Comparison of ENCODE assay signal across 13 cellular contexts in genomic region chr16:66846831-66847230, GRCh38. TPM values are rescaled to one million over a fixed set of nuclear protein-coding genes. Genes with fewer than 3 reads are reported as not detected.
A peak's percentile ranks its signal among the peaks of the same experiment; 100 is the strongest.
DNase-seq lines count a peak whose midpoint lies in the region; ATAC-seq and TF ChIP-seq lines count a peak whose summit lies in the region.
"Had no signal": no experiment of that assay in that cellular context is flagged by ENCODE, and none has a peak within 500 bp of the region (broad histone marks: within the 10 kb centered on the region; RNA-seq: fewer than 3 reads in every experiment).

No MANE protein-coding gene starts in this region.

- H3K27me3 ChIP-seq in RWPE2 (ENCODE audit: insufficient read depth, poor library complexity, severe bottlenecking) = peaks cover 30% of the 10 kb centered on the region

- no peak overlapping the region for H3K27ac ChIP-seq in RWPE2 (ENCODE audit: poor library complexity, severe bottlenecking)
- H3K27ac ChIP-seq: HL-60 had no signal

- peak; percentile 27 for DNase-seq in activated effector memory CD4-positive, alpha-beta T cell treated with anti-CD3 and anti-CD28 coated beads, Interleukin-2, amount 50 U/mL, for 16 hours
- DNase-seq in activated effector memory CD4-positive, alpha-beta T cell treated with Interleukin-2 at 50 U/mL for 16 hours = no peak
- DNase-seq in RWPE2 (ENCODE audit: low spot score) (peak; percentile 21), mesenteric fat pad (ENCODE audit: low spot score) (peak; percentile 62), MV-4-11 (lab: John Stamatoyannopoulos, UW) (no peak), NCI-H510A (lab: John Stamatoyannopoulos, UW) (no peak)
- DNase-seq: CD8-positive, alpha-beta T cell; COR-L47; DND-41; GDM1 had no signal

- H3K9me3 ChIP-seq in RWPE2 (ENCODE audit: severe bottlenecking) = no peaks in the 10 kb centered on the region

- no peak overlapping the region for H3K4me3 ChIP-seq in RWPE2 (ENCODE audit: severe bottlenecking)

- no peak for ATAC-seq in RWPE2 (ENCODE audit: low read depth)
- no peak for ATAC-seq in GM18870 (IDR thresholded peaks at IDR 0.05; ENCODE audit: unreplicated experiment)
- ATAC-seq: CD8-positive, alpha-beta T cell had no signal

- H3K4me1 ChIP-seq in RWPE2 (ENCODE audit: insufficient read depth, poor library complexity, severe bottlenecking) = no peaks in the 10 kb centered on the region

- no peak for TF ChIP-seq CTCF in RWPE2 (IDR thresholded peaks at IDR 0.05; ENCODE audit: poor library complexity, severe bottlenecking)

- no peaks in the 10 kb centered on the region for H3K36me3 ChIP-seq in RWPE2 (ENCODE audit: low read depth)

RNA-seq across cellular contexts. Expression of gene CA7, which starts 2.6 kb away (rescaled TPM):
- not detected for total RNA-seq in mesenteric fat pad
- total RNA-seq: B cell; CD8-positive, alpha-beta T cell had no signal

RNA-seq across cellular contexts. Expression of gene NAE1, which starts 16.1 kb away (rescaled TPM):
- total RNA-seq in mesenteric fat pad = 42.4 TPM

RNA-seq across cellular contexts. Expression of gene PDP2, which starts 33.5 kb away (rescaled TPM):
- 33.5 TPM for total RNA-seq in mesenteric fat pad

RNA-seq across cellular contexts. Expression of gene TERB1, which starts 45.4 kb away (rescaled TPM):
- not detected for total RNA-seq in mesenteric fat pad
- total RNA-seq: CD8-positive, alpha-beta T cell had no signal

Comparison
In these comparisons a context has a peak if more than half of its experiments do, and no peak if none do; other contexts are left out.
1. DNase-seq: peak in activated effector memory CD4-positive, alpha-beta T cell treated with anti-CD3 and anti-CD28 coated beads, Interleukin-2, amount 50 U/mL, for 16 hours (single experiment), RWPE2 (single experiment) and mesenteric fat pad (single experiment); none in activated effector memory CD4-positive, alpha-beta T cell treated with Interleukin-2 at 50 U/mL for 16 hours (single experiment), MV-4-11 (single experiment) and NCI-H510A (single experiment).